ENCODE assay signal across 23 cellular contexts in genomic region chr5:72501475-72501874, GRCh38. TPM values are rescaled to one million over a fixed set of nuclear protein-coding genes. Genes with fewer than 3 reads are reported as not detected.
DNase-seq lines count a peak whose midpoint lies in the region; ATAC-seq and TF ChIP-seq lines count a peak whose summit lies in the region.
"Had no signal": no experiment of that assay in that cellular context is flagged by ENCODE, and none has a peak within 500 bp of the region (broad histone marks: within the 10 kb centered on the region; RNA-seq: fewer than 3 reads in every experiment).

No MANE protein-coding gene starts in this region.

- intact Hi-C loops in gastrocnemius medialis (cut with DNase I; ENCODE audit: low total_unique reads) = loop anchor here (5.0 kb wide), 1 partner anchor 34 kb away; no protein-coding TSS in a partner anchor

- TF ChIP-seq POLR2A in gastrocnemius medialis (IDR thresholded peaks at IDR 0.05) = no peak

- H3K4me1 ChIP-seq in adipocyte (ENCODE audit: control insufficient read depth, insufficient read depth, low read length) (peaks cover 33% of the 10 kb centered on the region), gastrocnemius medialis (peaks cover 22 to 58% of the 10 kb centered on the region in 2 donors)
- H3K4me1 ChIP-seq: body of pancreas, parathyroid adenoma, testis had no signal

- peak overlapping the region; percentile 17 for H3K9ac ChIP-seq in adipocyte (ENCODE audit: low read length)
- H3K9ac ChIP-seq: parathyroid adenoma had no signal

- H3K27me3 ChIP-seq in adipocyte (replicated peaks; ENCODE audit: control insufficient read depth, insufficient read depth, low read length) = no peaks in the 10 kb centered on the region
- H3K27me3 ChIP-seq in gastrocnemius medialis = no peaks in the 10 kb centered on the region
- H3K27me3 ChIP-seq: body of pancreas, hepatocyte, sigmoid colon, testis had no signal

- peak overlapping the region; percentile 62 to 82 (median 74) for H3K27ac ChIP-seq in gastrocnemius medialis
- H3K27ac ChIP-seq: body of pancreas, hepatocyte, parathyroid adenoma, sigmoid colon, testis had no signal

- no peaks in the 10 kb centered on the region for H3K36me3 ChIP-seq in adipocyte (ENCODE audit: control insufficient read depth, insufficient read depth, low read length, severe bottlenecking)
- no peaks in the 10 kb centered on the region for H3K36me3 ChIP-seq in gastrocnemius medialis
- H3K36me3 ChIP-seq: sigmoid colon had no signal

- H3K9me3 ChIP-seq in adipocyte (ENCODE audit: control insufficient read depth, low read length) (no peaks in the 10 kb centered on the region), gastrocnemius medialis (no peaks in the 10 kb centered on the region)
- H3K9me3 ChIP-seq: body of pancreas, sigmoid colon, testis had no signal

- ATAC-seq in gastrocnemius medialis = no peak
- ATAC-seq: body of pancreas; naive thymus-derived CD8-positive, alpha-beta T cell had no signal

- in situ Hi-C loops in gastrocnemius medialis (cut with MboI; ENCODE audit: low sequenced_read_pairs in 4 of 4) = no loop called here

- no peak for TF ChIP-seq CTCF in gastrocnemius medialis (IDR thresholded peaks at IDR 0.05 in 4 of 5, conservative IDR thresholded peaks at IDR 0.05 in 1 of 5)

- H3K4me3 ChIP-seq in adipocyte (ENCODE audit: low read length) (no peak overlapping the region), gastrocnemius medialis (no peak overlapping the region)
- H3K4me3 ChIP-seq: body of pancreas, hepatocyte, sigmoid colon, testis had no signal

- peak; percentile 79 for DNase-seq in M059J (ENCODE audit: low read depth)
- DNase-seq in adipocyte (ENCODE audit: low read depth) = no peak
- DNase-seq in iPS DF 19.7 (ENCODE audit: low read depth, low spot score) = peak; percentile 45
- DNase-seq in gastrocnemius medialis = no peak
- no peak for DNase-seq in germinal center (ENCODE audit: low spot score)
- DNase-seq in activated CD4-positive, alpha-beta T cell treated with anti-CD3 and anti-CD28 coated beads, Interleukin-2, amount 50 U/mL, for 4 hours = no peak
- no peak for DNase-seq in HuH-7 (ENCODE audit: low spot score)
- DNase-seq: activated CD4-positive, CD25-positive, alpha-beta regulatory T cell; activated naive CD4-positive, alpha-beta T cell treated with anti-CD3 and anti-CD28 coated beads, Interleukin-2, amount 10 ng/mL, durations not matched to agents 7 days and 5 days; activated T-cell treated with anti-CD3 and anti-CD28 coated beads, Interleukin-2, amount 50 U/mL, for 48 hours; body of pancreas; CD4-positive, alpha-beta T cell; DMS 273 treated with DMSO at 0.1 percent for 48 hours; HFFc6; naive thymus-derived CD8-positive, alpha-beta T cell; NCI-H1417 treated with DMSO at 0.1 percent for 48 hours; NCI-H774; sigmoid colon; testis had no signal

RNA-seq across cellular contexts. Expression of gene ZNF366, which starts 5.7 kb away (rescaled TPM):
- total RNA-seq in M059J (2014; rRNA removed; shearing (Covaris generic)) = 0.96 and 1.4 TPM in 2 replicates
- 1 to 10 TPM; 2.0 to 5.8 (median 3.0) TPM for total RNA-seq in gastrocnemius medialis
- total RNA-seq: G401; HFFc6; naive thymus-derived CD8-positive, alpha-beta T cell; T-helper 2 cell treated with Interferon-gamma antibody and Interleukin-4, amounts not matched to agents 100 ng/mL and 5 ng/mL, for 36 hours had no signal

Comparison
In these comparisons a context has a peak if more than half of its experiments do, and no peak if none do; other contexts are left out.
1. DNase-seq: peak in M059J (single experiment) and iPS DF 19.7 (single experiment); none in adipocyte (single experiment), gastrocnemius medialis (0 of 2), germinal center (single experiment), activated CD4-positive, alpha-beta T cell treated with anti-CD3 and anti-CD28 coated beads, Interleukin-2, amount 50 U/mL, for 4 hours (0 of 2) and HuH-7 (single experiment).